ENCODE assay signal across 1 cellular context in the genomic region with DNA sequence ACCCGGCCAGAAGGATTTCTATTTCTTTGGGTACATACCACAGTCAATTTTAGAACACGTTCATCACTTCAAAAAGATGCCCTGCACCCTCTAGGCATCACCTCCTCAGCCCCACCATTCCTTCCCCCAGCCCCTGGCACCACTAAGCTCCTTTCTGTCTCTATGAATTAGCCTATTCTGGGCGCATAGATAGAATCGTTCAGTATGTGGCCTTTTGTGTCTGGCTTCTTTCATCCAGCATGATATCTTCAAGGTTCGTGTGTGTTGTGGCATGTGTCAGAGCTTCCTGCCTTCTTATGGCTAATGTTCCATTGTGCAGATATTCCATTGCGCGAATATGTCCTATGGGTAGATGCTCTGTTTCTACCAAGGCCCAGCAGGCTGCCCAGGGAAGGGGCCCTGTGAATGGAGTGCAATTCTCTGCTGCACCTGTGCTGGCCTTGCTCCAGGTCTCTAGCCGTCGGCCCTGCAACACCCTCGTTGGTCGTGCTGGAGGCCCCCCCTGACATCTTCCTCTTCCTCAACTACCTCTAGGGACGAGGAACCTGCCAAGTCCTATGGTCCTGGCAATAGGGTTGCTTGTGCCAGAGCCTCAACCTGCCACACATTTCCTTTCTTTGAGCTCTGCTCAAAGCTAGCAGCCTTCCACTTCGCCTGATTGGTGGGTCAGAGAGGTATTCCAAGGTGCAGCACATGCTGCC.
TF ChIP-seq lines count a peak whose summit lies in the region.

No MANE protein-coding gene starts in this region.

TF ChIP-seq in A549, 52 proteins besides CTCF, POLR2A, EP300 and RAD21 (continued from another document):
- TF ChIP-seq, protein P1, sequence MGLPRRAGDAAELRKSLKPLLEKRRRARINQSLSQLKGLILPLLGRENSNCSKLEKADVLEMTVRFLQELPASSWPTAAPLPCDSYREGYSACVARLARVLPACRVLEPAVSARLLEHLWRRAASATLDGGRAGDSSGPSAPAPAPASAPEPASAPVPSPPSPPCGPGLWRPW (IDR thresholded peaks at IDR 0.05): no peak
- TF ChIP-seq HEYL (CRISPR knock-in tag; IDR thresholded peaks at IDR 0.05): no peak
